Comparison of ENCODE assay signal across 8 cellular contexts in the genomic region with DNA sequence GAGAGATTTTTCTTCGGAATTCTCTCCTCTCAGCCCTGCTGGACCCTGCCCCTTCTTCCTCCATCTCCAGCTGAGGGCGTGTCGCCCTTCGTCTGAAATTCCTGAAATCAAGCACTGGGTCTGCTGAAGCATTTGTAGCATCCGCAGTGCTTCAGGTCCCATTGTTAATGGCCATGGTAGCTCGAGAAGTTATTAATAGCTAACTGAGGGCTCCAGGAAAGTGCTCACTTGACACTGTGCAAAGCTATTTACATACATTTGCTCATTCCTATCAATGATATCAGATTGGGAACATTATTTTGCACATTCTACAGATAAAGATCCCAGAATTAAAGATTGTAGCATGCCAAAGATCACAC. TPM values are rescaled to one million over a fixed set of nuclear protein-coding genes. Genes with fewer than 3 reads are reported as not detected.
A peak's percentile ranks its signal among the peaks of the same experiment; 100 is the strongest.
DNase-seq lines count a peak whose midpoint lies in the region; ATAC-seq and TF ChIP-seq lines count a peak whose summit lies in the region.

No MANE protein-coding gene starts in this region.

- H3K27me3 ChIP-seq in ascending aorta = no peaks in the 10 kb centered on the region
- H3K27me3 ChIP-seq in thoracic aorta (replicated peaks; ENCODE audit: insufficient read depth) = no peaks in the 10 kb centered on the region

- peak overlapping the region; percentile 82 to 88 for H3K4me3 ChIP-seq in ascending aorta
- peak overlapping the region; percentile 91 for H3K4me3 ChIP-seq in thoracic aorta

- H3K9me3 ChIP-seq in ascending aorta (no peaks in the 10 kb centered on the region), thoracic aorta (no peaks in the 10 kb centered on the region)

- no peaks in the 10 kb centered on the region for H3K36me3 ChIP-seq in ascending aorta
- H3K36me3 ChIP-seq in thoracic aorta = no peaks in the 10 kb centered on the region

- H3K27ac ChIP-seq in ascending aorta (peak overlapping the region; percentile 96 to 97), thoracic aorta (peak overlapping the region; percentile 96 to 98)

- intact Hi-C loops in ascending aorta (cut with DNase I) = loop anchor here (1.0 to 10.0 kb wide), 4 partner anchors 56 to 814 kb away; partner anchors contain the start of genes DNAJB12, DNAJC9, NUDT13 and P4HA1

- TF ChIP-seq CTCF in ascending aorta (IDR thresholded peaks at IDR 0.05) (no peak), thoracic aorta (IDR thresholded peaks at IDR 0.05) (no peak), GM20000 (IDR thresholded peaks at IDR 0.05; ENCODE audit: extremely low read depth, missing control alignments) (no peak)

- H3K4me1 ChIP-seq in ascending aorta = peaks cover 0 to 19% of the 10 kb centered on the region in 2 donors
- H3K4me1 ChIP-seq in thoracic aorta (ENCODE audit: control insufficient read depth in 1 of 2, low read depth in 2 of 2) = peaks cover 11 to 35% of the 10 kb centered on the region in 2 donors

- ATAC-seq in HG03378 (IDR thresholded peaks at IDR 0.05; ENCODE audit: unreplicated experiment) = peak; percentile 17
- ATAC-seq in thoracic aorta (ENCODE audit: insufficient number of reproducible peaks, low FRiP score, low read depth) = no peak

- DNase-seq in SIG-M5 treated with dmso at 0.1 percent for 504 hours (lab: John Stamatoyannopoulos, UW; ENCODE audit: unreplicated experiment) = peak; percentile 35
- DNase-seq in SIG-M5 (lab: John Stamatoyannopoulos, UW) = no peak
- no peak for DNase-seq in ascending aorta (ENCODE audit: low spot score in 2 of 2)
- DNase-seq in kidney glomerular epithelial cell (lab: John Stamatoyannopoulos, UW) = peak; percentile 70
- no peak for DNase-seq in thoracic aorta (ENCODE audit: low spot score)
- no peak for DNase-seq in GM20000 (ENCODE audit: low spot score)
- DNase-seq in T1000 (lab: John Stamatoyannopoulos, UW) = no peak

RNA-seq across cellular contexts. Expression of gene FAM149B1, which starts 0.5 kb away (rescaled TPM):
- 19.4 TPM for total RNA-seq in ascending aorta
- total RNA-seq in thoracic aorta = 10 to 100 TPM in 1 of 2 donors, 1 to 10 TPM in 1; 9.0 to 13.1 TPM

RNA-seq across cellular contexts. Expression of gene ECD, which starts 0.7 kb away (rescaled TPM):
- total RNA-seq in ascending aorta (6.2 TPM), thoracic aorta (10 to 100 TPM; 34.8 to 39.2 TPM)

RNA-seq across cellular contexts. Expression of gene NUDT13, which starts 58.2 kb away (rescaled TPM):
- 7.6 TPM for total RNA-seq in ascending aorta
- total RNA-seq in thoracic aorta = under 1 TPM; 0.56 to 0.68 TPM

Comparison
In these comparisons a context has a peak if more than half of its experiments do, and no peak if none do; other contexts are left out.
1. DNase-seq: peak in SIG-M5 treated with dmso at 0.1 percent for 504 hours (single experiment) and kidney glomerular epithelial cell (single experiment); none in SIG-M5 (single experiment), ascending aorta (0 of 2), thoracic aorta (single experiment), GM20000 (single experiment) and T1000 (single experiment).